1 cellular context compared by ENCODE assay signal in genomic region chr12:128549621-128550020, GRCh38.
TF ChIP-seq lines count a peak whose summit lies in the region.

No MANE protein-coding gene starts in this region.

TF ChIP-seq in GM23338, 12 proteins besides CTCF, POLR2A, EP300 and RAD21 (continued from another document):
- TF ChIP-seq ZNF331 (CRISPR knock-in tag; IDR thresholded peaks at IDR 0.05; ENCODE audit: low read depth) (no peak), POLR2AphosphoS5 (IDR thresholded peaks at IDR 0.05; ENCODE audit: low read depth) (no peak), JUNB (IDR thresholded peaks at IDR 0.05; ENCODE audit: unreplicated experiment) (no peak), ZNF462 (CRISPR knock-in tag; IDR thresholded peaks at IDR 0.05) (no peak)
